ENCODE assay signal across 27 cellular contexts in genomic region chr10:69787681-69788080, GRCh38. TPM values are rescaled to one million over a fixed set of nuclear protein-coding genes. Genes with fewer than 3 reads are reported as not detected.
"Had no signal": no experiment of that assay in that cellular context is flagged by ENCODE, and none has a peak within 500 bp of the region (broad histone marks: within the 10 kb centered on the region; RNA-seq: fewer than 3 reads in every experiment).

No MANE protein-coding gene starts in this region.

- ATAC-seq: activated CD8-positive, alpha-beta memory T cell treated with anti-CD3 and anti-CD28 coated beads, Interleukin-2, amount 10 ng/mL, durations not matched to agents 7 days and 5 days; activated naive CD4-positive, alpha-beta T cell treated with anti-CD3 and anti-CD28 coated beads, Interleukin-2, amount 50 U/mL, for 72 hours; activated naive CD8-positive, alpha-beta T cell treated with anti-CD3 and anti-CD28 coated beads, Interleukin-2, amount 50 U/mL, for 24 hours; body of pancreas had no signal

- H3K4me1 ChIP-seq: body of pancreas, Peyer's patch had no signal

- H3K4me3 ChIP-seq: ascending aorta, body of pancreas, MG63, Peyer's patch had no signal

- H3K27ac Mint-ChIP-seq: activated B cell treated with CpG ODN at 0.5 μM for 24 hours; activated CD4-positive, alpha-beta T cell treated with anti-CD3 and anti-CD28 coated beads, Interleukin-2, amount 10 ng/mL, durations not matched to agents 24 days and 14 days; activated CD8-positive, alpha-beta memory T cell treated with anti-CD3 and anti-CD28 coated beads, Interleukin-2, amount 10 ng/mL, durations not matched to agents 7 days and 5 days; activated naive CD4-positive, alpha-beta T cell treated with anti-CD3 and anti-CD28 coated beads, Interleukin-2, amount 50 U/mL, for 72 hours; activated naive CD8-positive, alpha-beta T cell treated with anti-CD3 and anti-CD28 coated beads, Interleukin-2, amount 50 U/mL, for 24 hours; activated T-cell treated with anti-CD3 and anti-CD28 coated beads, Interleukin-2, amount 50 U/mL, for 24 hours; T-helper 1 cell treated with Interleukin-12 subunit alpha and Interleukin-12 subunit beta and Interleukin-4 antibody, amounts not matched to agents 30 μg/mL and 1 μg/mL, for 36 hours had no signal

- H3K9me3 Mint-ChIP-seq: activated B cell treated with CpG ODN at 0.5 μM for 24 hours; activated naive CD8-positive, alpha-beta T cell treated with anti-CD3 and anti-CD28 coated beads, Interleukin-2, amount 50 U/mL, for 24 hours; activated T-cell treated with anti-CD3 and anti-CD28 coated beads, Interleukin-2, amount 50 U/mL, for 24 hours; central memory CD8-positive, alpha-beta T cell; T-helper 1 cell treated with Interleukin-12 subunit alpha and Interleukin-12 subunit beta and Interleukin-4 antibody, amounts not matched to agents 30 μg/mL and 1 μg/mL, for 36 hours had no signal

- H3K27me3 ChIP-seq: ascending aorta, body of pancreas, MG63, Peyer's patch had no signal

- H3K9me3 ChIP-seq: ascending aorta, body of pancreas, MG63, Peyer's patch had no signal

- H3K4me1 Mint-ChIP-seq: activated B cell treated with CpG ODN at 0.5 μM for 24 hours; activated CD4-positive, alpha-beta T cell treated with anti-CD3 and anti-CD28 coated beads, Interleukin-2, amount 10 ng/mL, durations not matched to agents 24 days and 14 days; activated CD8-positive, alpha-beta memory T cell treated with anti-CD3 and anti-CD28 coated beads, Interleukin-2, amount 10 ng/mL, durations not matched to agents 7 days and 5 days; activated naive CD8-positive, alpha-beta T cell treated with anti-CD3 and anti-CD28 coated beads, Interleukin-2, amount 50 U/mL, for 24 hours; central memory CD8-positive, alpha-beta T cell had no signal

- DNase-seq: activated B cell treated with CpG ODN at 0.5 μM for 24 hours; activated CD4-positive, alpha-beta T cell treated with anti-CD3 and anti-CD28 coated beads for 1 hour; activated CD4-positive, alpha-beta T cell treated with anti-CD3 and anti-CD28 coated beads, Interleukin-2, amount 10 ng/mL, durations not matched to agents 24 days and 14 days; activated CD4-positive, alpha-beta T cell treated with anti-CD3 and anti-CD28 coated beads, Interleukin-2, amount 50 U/mL, for 48 hours; activated CD8-positive, alpha-beta memory T cell treated with anti-CD3 and anti-CD28 coated beads, Interleukin-2, amount 10 ng/mL, durations not matched to agents 7 days and 5 days; activated effector memory CD4-positive, alpha-beta T cell treated with anti-CD3 and anti-CD28 coated beads, Interleukin-2, amount 50 U/mL, for 16 hours; activated naive CD4-positive, alpha-beta T cell treated with Interleukin-2 at 50 U/mL for 16 hours; activated naive CD8-positive, alpha-beta T cell treated with anti-CD3 and anti-CD28 coated beads, Interleukin-2, amount 50 U/mL, for 24 hours; activated T-cell treated with anti-CD3 and anti-CD28 coated beads, Interleukin-2, amount 50 U/mL, for 24 hours; amniotic stem cell; body of pancreas; MG63; NCI-H1105; NCI-H1436; NCI-H187 treated with DMSO at 0.1 percent for 48 hours; NCI-H2081 treated with DMSO at 0.1 percent for 48 hours; NCI-H2171; NCI-H226; NCI-H774; NK-92 treated with Interleukin-12 subunit alpha and Interleukin-12 subunit beta, amount 100 ng/mL, for 24 hours; OCI-M1; Peyer's patch; SHP77 had no signal

- H3K36me3 ChIP-seq: ascending aorta, MG63, Peyer's patch had no signal

- H3K4me3 Mint-ChIP-seq: activated B cell treated with CpG ODN at 0.5 μM for 24 hours; activated CD4-positive, alpha-beta T cell treated with anti-CD3 and anti-CD28 coated beads, Interleukin-2, amount 10 ng/mL, durations not matched to agents 24 days and 14 days; activated CD8-positive, alpha-beta memory T cell treated with anti-CD3 and anti-CD28 coated beads, Interleukin-2, amount 10 ng/mL, durations not matched to agents 7 days and 5 days; activated naive CD8-positive, alpha-beta T cell treated with anti-CD3 and anti-CD28 coated beads, Interleukin-2, amount 50 U/mL, for 24 hours; activated T-cell treated with anti-CD3 and anti-CD28 coated beads, Interleukin-2, amount 50 U/mL, for 24 hours; central memory CD8-positive, alpha-beta T cell; T-helper 1 cell treated with Interleukin-12 subunit alpha and Interleukin-12 subunit beta and Interleukin-4 antibody, amounts not matched to agents 30 μg/mL and 1 μg/mL, for 36 hours had no signal

- H3K27ac ChIP-seq: body of pancreas, Peyer's patch had no signal

- H3K36me3 Mint-ChIP-seq: activated CD8-positive, alpha-beta memory T cell treated with anti-CD3 and anti-CD28 coated beads, Interleukin-2, amount 10 ng/mL, durations not matched to agents 7 days and 5 days; activated naive CD4-positive, alpha-beta T cell treated with anti-CD3 and anti-CD28 coated beads, Interleukin-2, amount 50 U/mL, for 72 hours had no signal

RNA-seq across cellular contexts. Expression of gene COL13A1, which starts 14.0 kb away (rescaled TPM):
- total RNA-seq: activated B cell treated with CpG ODN at 0.5 μM for 24 hours; activated CD4-positive, alpha-beta T cell treated with anti-CD3 and anti-CD28 coated beads, Interleukin-2, amount 10 ng/mL, durations not matched to agents 24 days and 14 days; activated CD8-positive, alpha-beta memory T cell treated with anti-CD3 and anti-CD28 coated beads, Interleukin-2, amount 10 ng/mL, durations not matched to agents 7 days and 5 days; activated naive CD4-positive, alpha-beta T cell treated with anti-CD3 and anti-CD28 coated beads, Interleukin-2, amount 50 U/mL, for 72 hours had no signal
